8 cellular contexts compared by ENCODE assay signal in the genomic region with DNA sequence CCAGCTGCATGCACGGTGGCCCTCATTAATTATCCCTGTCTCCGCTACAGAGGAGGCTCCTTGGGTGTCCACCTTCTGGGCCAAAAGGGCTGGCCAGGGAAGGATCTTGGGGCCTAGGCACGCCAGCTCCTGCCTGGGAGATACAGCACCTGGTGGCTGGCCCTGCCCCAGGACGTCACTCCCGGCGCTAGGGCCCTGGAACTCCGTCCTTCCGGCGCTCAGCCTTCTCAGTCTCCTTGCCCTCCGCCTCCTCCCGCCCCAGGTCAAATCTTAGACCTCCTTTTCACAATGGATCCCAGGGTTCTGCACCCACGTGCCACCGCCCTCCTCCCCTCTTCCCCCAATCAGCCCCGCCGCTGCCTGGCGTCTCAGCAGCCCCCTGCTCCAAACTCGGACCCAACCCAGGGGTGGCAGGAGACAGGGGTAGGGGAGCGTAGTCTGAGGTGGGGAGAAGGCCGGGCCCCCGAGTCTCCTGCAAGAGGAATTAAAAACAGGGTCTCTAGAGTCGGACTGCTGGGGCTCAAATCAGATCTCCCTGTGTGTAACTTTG. TPM values are rescaled to one million over a fixed set of nuclear protein-coding genes. Genes with fewer than 3 reads are reported as not detected.
DNase-seq lines count a peak whose midpoint lies in the region; ATAC-seq and TF ChIP-seq lines count a peak whose summit lies in the region.

No MANE protein-coding gene starts in this region.

- peak overlapping the region; percentile 90 for H3K4me3 Mint-ChIP-seq in activated B cell treated with CpG ODN at 0.5 μM for 24 hours

- H3K27me3 Mint-ChIP-seq in activated B cell treated with CpG ODN at 0.5 μM for 24 hours: no peaks in the 10 kb centered on the region

- no peaks in the 10 kb centered on the region for H3K9me3 Mint-ChIP-seq in activated B cell treated with CpG ODN at 0.5 μM for 24 hours

- DNase-seq in ELR (ENCODE audit: low read depth): peak; percentile 78
- peak; percentile 42 to 49 for DNase-seq in Kasumi-1 (lab: John Stamatoyannopoulos, UW)
- peak; percentile 34 for DNase-seq in activated B cell treated with CpG ODN at 0.5 μM for 24 hours
- peak; percentile 83 for DNase-seq in cerebellum (ENCODE audit: low spot score)
- no peak for DNase-seq in kidney epithelial cell (ENCODE audit: low read depth)
- peak; percentile 80 for DNase-seq in stimulated activated CD4-positive, alpha-beta T cell treated with anti-CD3 and anti-CD28 coated beads, Interleukin-15, amount 100 ng/mL, for 24 hours
- DNase-seq in NCI-H1694 (lab: John Stamatoyannopoulos, UW): no peak

- peak overlapping the region; percentile 90 for H3K4me3 ChIP-seq in kidney epithelial cell (ENCODE audit: low read depth, low read length)

- peak; percentile 52 for ATAC-seq in GM21717 (IDR thresholded peaks at IDR 0.05; ENCODE audit: unreplicated experiment)
- peak; percentile 21 for ATAC-seq in activated B cell treated with CpG ODN at 0.5 μM for 24 hours (ENCODE audit: low read depth)

- no peak for TF ChIP-seq CTCF in activated B cell treated with CpG ODN at 0.5 μM for 24 hours (IDR thresholded peaks at IDR 0.05)
- no peak for TF ChIP-seq CTCF in kidney epithelial cell (IDR thresholded peaks at IDR 0.05; ENCODE audit: insufficient read depth, low read length, poor library complexity, severe bottlenecking)

- CTCF ChIA-PET in activated B cell treated with CpG ODN at 0.5 μM for 24 hours (lab: Charles Lee): interaction anchor here (0.9 kb wide), 1 partner anchor 141 kb away, joined by 3 read pairs; no protein-coding TSS in a partner anchor

- H3K36me3 ChIP-seq in kidney epithelial cell (ENCODE audit: control insufficient read depth, insufficient read depth, low read length): no peaks in the 10 kb centered on the region

- peaks cover 51% of the 10 kb centered on the region for H3K4me1 Mint-ChIP-seq in activated B cell treated with CpG ODN at 0.5 μM for 24 hours

- peak overlapping the region; percentile 73 for H3K27ac Mint-ChIP-seq in activated B cell treated with CpG ODN at 0.5 μM for 24 hours

- POLR2A ChIA-PET in activated B cell treated with CpG ODN at 0.5 μM for 24 hours (lab: Charles Lee): interaction anchor here (0.5 to 1.6 kb wide), 3 partner anchors 9 to 85 kb away, joined by 3 to 12 read pairs (median 6); no protein-coding TSS in a partner anchor

- H3K36me3 Mint-ChIP-seq in activated B cell treated with CpG ODN at 0.5 μM for 24 hours (ENCODE audit: low read depth): no peaks in the 10 kb centered on the region

- H3K27me3 ChIP-seq in kidney epithelial cell (ENCODE audit: control insufficient read depth, insufficient read depth, low read length): no peaks in the 10 kb centered on the region

- intact Hi-C loops in activated B cell treated with CpG ODN at 0.5 μM for 24 hours (cut with micrococcal nuclease): loop anchor here (1.0 to 5.0 kb wide), 3 partner anchors 38 to 125 kb away; partner anchors contain the start of gene RFT1

RNA-seq across cellular contexts. Expression of gene TKT, which starts 0.9 kb away (rescaled TPM):
- total RNA-seq in activated B cell treated with CpG ODN at 0.5 μM for 24 hours (154 TPM in 2 replicates), cerebellum (71.4 TPM), kidney epithelial cell (368 and 373 TPM in 2 replicates)

Comparison
In these comparisons a context has a peak if more than half of its experiments do, and no peak if none do; other contexts are left out.
1. DNase-seq: peak in ELR (single experiment), Kasumi-1 (2 of 2), activated B cell treated with CpG ODN at 0.5 μM for 24 hours (single experiment), cerebellum (single experiment) and stimulated activated CD4-positive, alpha-beta T cell treated with anti-CD3 and anti-CD28 coated beads, Interleukin-15, amount 100 ng/mL, for 24 hours (single experiment); none in kidney epithelial cell (single experiment) and NCI-H1694 (single experiment).